In the genomic region with DNA sequence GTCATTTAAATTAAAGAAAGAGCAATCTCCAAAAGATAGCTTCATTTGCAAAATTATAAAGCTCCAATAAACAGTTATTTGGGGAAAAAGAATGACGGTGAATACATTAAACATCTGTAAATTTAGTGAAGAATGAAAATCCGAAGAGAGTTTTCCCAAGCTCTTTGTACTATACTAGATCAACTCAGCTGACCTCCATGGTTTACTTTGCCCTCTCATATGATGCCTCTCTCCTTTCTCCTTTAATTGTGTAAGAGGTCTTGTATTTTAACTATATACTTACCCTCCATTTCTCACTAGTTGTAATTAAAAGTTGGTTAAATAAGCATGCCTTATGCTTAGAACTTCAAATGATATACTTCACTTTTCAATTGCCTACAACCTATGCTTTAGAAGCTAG, we compare ENCODE assay signal across 23 cellular contexts.
DNase-seq lines count a peak whose midpoint lies in the region; FAIRE-seq and TF ChIP-seq lines count a peak whose summit lies in the region.
"Had no signal": no experiment of that assay in that cellular context is flagged by ENCODE, and none has a peak within 500 bp of the region (broad histone marks: within the 10 kb centered on the region; RNA-seq: fewer than 3 reads in every experiment).

No MANE protein-coding gene starts in this region.

- no peak overlapping the region for H3K4me3 Mint-ChIP-seq in type B pancreatic cell

- TF ChIP-seq RAD21 in neural cell (conservative IDR thresholded peaks at IDR 0.05) = no peak

- H3K27me3 Mint-ChIP-seq in type B pancreatic cell = no peaks in the 10 kb centered on the region
- H3K27me3 Mint-ChIP-seq: CD8-positive, alpha-beta memory T cell had no signal

- H3K27me3 ChIP-seq in endocrine pancreas (ENCODE audit: control insufficient read depth, insufficient read depth, low read length) (no peaks in the 10 kb centered on the region), neural cell (ENCODE audit: insufficient read depth, low read depth, low read length) (no peaks in the 10 kb centered on the region), subcutaneous abdominal adipose tissue (ENCODE audit: control insufficient read depth in 5 of 5, insufficient read depth in 4 of 5, low read length in 5 of 5) (no peaks in the 10 kb centered on the region)
- H3K27me3 ChIP-seq: Peyer's patch, SJSA1 had no signal

- no peaks in the 10 kb centered on the region for H4K20me1 ChIP-seq in neural cell (ENCODE audit: insufficient read depth)

- H3K79me2 ChIP-seq in neural cell (replicated peaks; ENCODE audit: insufficient read depth, low read length) = no peaks in the 10 kb centered on the region

- peak overlapping the region; percentile 5 for H3K4me2 ChIP-seq in neural cell (ENCODE audit: low read length)

- no peak for FAIRE-seq in D721Med (lab: Jason Lieb, UNC)
- FAIRE-seq: GM19239 had no signal

- H3K4me1 Mint-ChIP-seq in type B pancreatic cell (ENCODE audit: unreplicated experiment) = peaks cover 21% of the 10 kb centered on the region
- H3K4me1 Mint-ChIP-seq: CD8-positive, alpha-beta memory T cell had no signal

- H3K36me3 Mint-ChIP-seq in type B pancreatic cell = peaks cover 4% of the 10 kb centered on the region
- H3K36me3 Mint-ChIP-seq: CD8-positive, alpha-beta memory T cell had no signal

- H3K27ac Mint-ChIP-seq in type B pancreatic cell = no peak overlapping the region

- no peak overlapping the region for H3K9ac ChIP-seq in endocrine pancreas (ENCODE audit: control insufficient read depth, insufficient read depth, low read length)
- peak overlapping the region; percentile 10 for H3K9ac ChIP-seq in neural cell (ENCODE audit: low read length)
- no peak overlapping the region for H3K9ac ChIP-seq in subcutaneous abdominal adipose tissue (ENCODE audit: low read length in 5 of 5)

- TF ChIP-seq EP300 in neural cell (conservative IDR thresholded peaks at IDR 0.05; ENCODE audit: poor library complexity, severe bottlenecking) = no peak

- H3K27ac ChIP-seq in neural cell (ENCODE audit: low read length) = peak overlapping the region; percentile 80
- peak overlapping the region; percentile 1 for H3K27ac ChIP-seq in subcutaneous abdominal adipose tissue (ENCODE audit: low read depth, low read length)
- H3K27ac ChIP-seq: C4-2B, Peyer's patch, SJSA1 had no signal

- H3K4me3 ChIP-seq in endocrine pancreas (ENCODE audit: control insufficient read depth, insufficient read depth, low read length) (peak overlapping the region; percentile 9), neural cell (ENCODE audit: low read length) (peak overlapping the region; percentile 32), subcutaneous abdominal adipose tissue (ENCODE audit: low read depth in 1 of 5, low read length in 5 of 5) (no peak overlapping the region)
- H3K4me3 ChIP-seq: Peyer's patch, SJSA1 had no signal

- no peak overlapping the region for H2AFZ ChIP-seq in neural cell (ENCODE audit: low read depth, low read length)

- H3K9me3 ChIP-seq in endocrine pancreas (ENCODE audit: control insufficient read depth, low read length) (no peaks in the 10 kb centered on the region), neural cell (ENCODE audit: low read length) (no peaks in the 10 kb centered on the region), subcutaneous abdominal adipose tissue (ENCODE audit: control insufficient read depth in 5 of 5, low read length in 5 of 5) (no peaks in the 10 kb centered on the region)
- H3K9me3 ChIP-seq: Peyer's patch, SJSA1 had no signal

- H3K9me2 ChIP-seq in neural cell (ENCODE audit: insufficient read depth, low read length) = no peaks in the 10 kb centered on the region

- H3K4me1 ChIP-seq in endocrine pancreas (ENCODE audit: control insufficient read depth, insufficient read depth, low read length) (peaks cover 31% of the 10 kb centered on the region), subcutaneous abdominal adipose tissue (ENCODE audit: control insufficient read depth in 5 of 5, insufficient read depth in 5 of 5, low read length in 5 of 5) (peaks cover 0 to 30% (median 8%) of the 10 kb centered on the region in 5 donors)
- H3K4me1 ChIP-seq: Peyer's patch had no signal

- peak; percentile 65 for DNase-seq in NCI-H2227 treated with DMSO at 0.1 percent for 48 hours (lab: John Stamatoyannopoulos, UW)
- DNase-seq in NCI-H2227 (lab: John Stamatoyannopoulos, UW; ENCODE audit: unreplicated experiment) = no peak
- DNase-seq in NCI-H2107 (lab: John Stamatoyannopoulos, UW) = no peak
- DNase-seq in type B pancreatic cell (ENCODE audit: extremely low spot score, unreplicated experiment) = no peak
- DNase-seq in D721Med (ENCODE audit: insufficient read length, low spot score) = no peak
- DNase-seq: AML-193; Calu3; CD8-positive, alpha-beta memory T cell; EL; GF-D8; H7; Karpas-422; NCI-H187 treated with DMSO at 0.1 percent for 48 hours; NCI-H345; NCI-H524; NCI-H82; Peyer's patch had no signal

- TF ChIP-seq CTCF in neural cell (IDR thresholded peaks at IDR 0.05; ENCODE audit: poor library complexity, severe bottlenecking) = no peak
- TF ChIP-seq CTCF in type B pancreatic cell (conservative IDR thresholded peaks at IDR 0.05) = no peak
- TF ChIP-seq CTCF in D721Med (IDR thresholded peaks at IDR 0.05; ENCODE audit: insufficient read depth, missing control alignments) = no peak

- no peaks in the 10 kb centered on the region for H3K36me3 ChIP-seq in endocrine pancreas (ENCODE audit: control insufficient read depth, insufficient read depth, low read length)
- no peaks in the 10 kb centered on the region for H3K36me3 ChIP-seq in neural cell (ENCODE audit: insufficient read depth, low read length)
- no peaks in the 10 kb centered on the region for H3K36me3 ChIP-seq in subcutaneous abdominal adipose tissue (ENCODE audit: control insufficient read depth in 5 of 5, insufficient read depth in 5 of 5, low read length in 5 of 5)
- H3K36me3 ChIP-seq: Peyer's patch, SJSA1 had no signal

- peaks cover 4% of the 10 kb centered on the region for H3K9me3 Mint-ChIP-seq in type B pancreatic cell

- H3F3A ChIP-seq in neural cell (ENCODE audit: insufficient read depth, low read length, poor library complexity, severe bottlenecking) = peaks cover 17% of the 10 kb centered on the region

TF ChIP-seq in neural cell, 6 proteins besides CTCF, POLR2A, EP300 and RAD21:
- TF ChIP-seq EZH2 (IDR thresholded peaks at IDR 0.05; ENCODE audit: borderline replicate concordance, insufficient read depth, low read length, poor library complexity, severe bottlenecking) = no peak
- TF ChIP-seq REST (IDR thresholded peaks at IDR 0.05; ENCODE audit: borderline replicate concordance) = no peak
- TF ChIP-seq POLR2AphosphoS5 (IDR thresholded peaks at IDR 0.05) = no peak
- TF ChIP-seq TAF1 (IDR thresholded peaks at IDR 0.05; ENCODE audit: low read depth) = no peak
- no peak for TF ChIP-seq SMC3 (conservative IDR thresholded peaks at IDR 0.05; ENCODE audit: poor library complexity)
- no peak for TF ChIP-seq MXI1 (conservative IDR thresholded peaks at IDR 0.05; ENCODE audit: poor library complexity, severe bottlenecking)

Comparison
In these comparisons a context has a peak if more than half of its experiments do, and no peak if none do; other contexts are left out.
1. H3K4me3 ChIP-seq: peak in endocrine pancreas (single experiment) and neural cell (single experiment); none in subcutaneous abdominal adipose tissue (0 of 5).